10 cellular contexts compared by ENCODE assay signal in the genomic region with DNA sequence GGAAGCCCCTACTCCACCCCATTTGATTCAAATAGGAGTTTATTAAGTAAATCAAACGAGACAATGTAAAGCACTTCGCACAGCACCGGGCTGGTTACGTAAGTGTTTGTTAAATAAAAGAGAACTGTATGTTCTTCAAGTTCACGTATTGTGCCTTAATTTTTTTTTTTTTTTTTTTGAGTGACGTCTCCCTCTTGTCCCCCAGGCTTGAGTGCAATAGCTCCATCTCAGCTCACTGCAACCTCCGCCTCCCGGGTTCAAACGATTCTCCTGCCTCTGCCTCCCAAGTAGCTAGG. TPM values are rescaled to one million over a fixed set of nuclear protein-coding genes. Genes with fewer than 3 reads are reported as not detected.
DNase-seq lines count a peak whose midpoint lies in the region; ATAC-seq, FAIRE-seq and TF ChIP-seq lines count a peak whose summit lies in the region.
"Had no signal": no experiment of that assay in that cellular context is flagged by ENCODE, and none has a peak within 500 bp of the region (broad histone marks: within the 10 kb centered on the region; RNA-seq: fewer than 3 reads in every experiment).

No MANE protein-coding gene starts in this region.

- SMC1A ChIA-PET in GM12878 (lab: Charles Lee; ENCODE audit: uncharacterized antibody, unreplicated experiment): interaction anchor here (0.7 to 12.2 kb wide), 23 partner anchors 9 to 216 kb away, joined by 3 to 205 read pairs (median 7); a partner anchor contains a TSS

- H3K4me1 Mint-ChIP-seq in T-helper 2 cell treated with Interferon-gamma antibody and Interleukin-4, amounts not matched to agents 5 μg/mL and 100 μg/mL, for 36 hours (ENCODE audit: low read depth): peaks cover 9% of the 10 kb centered on the region

- TF ChIP-seq CTCF in GM12878 (IDR thresholded peaks at IDR 0.05 in 2 of 3, conservative IDR thresholded peaks at IDR 0.05 in 1 of 3; ENCODE audit: control insufficient read depth in 2 of 3, extremely low read depth in 1 of 3, insufficient read depth in 1 of 3, low read depth in 3 of 3, low read length in 3 of 3) (no peak), right lobe of liver (IDR thresholded peaks at IDR 0.05) (no peak), thoracic aorta (IDR thresholded peaks at IDR 0.05) (no peak)

- peak overlapping the region; percentile 98 for H3K4me2 ChIP-seq in GM12878 (ENCODE audit: control insufficient read depth, insufficient read depth)

- peak overlapping the region; percentile 85 for H3K4me3 Mint-ChIP-seq in T-helper 2 cell treated with Interferon-gamma antibody and Interleukin-4, amounts not matched to agents 5 μg/mL and 100 μg/mL, for 36 hours

- H4K20me1 ChIP-seq in GM12878 (ENCODE audit: control insufficient read depth, insufficient read depth): no peaks in the 10 kb centered on the region

- DNase-seq in T-helper 2 cell treated with Interferon-gamma antibody and Interleukin-4, amounts not matched to agents 5 μg/mL and 100 μg/mL, for 36 hours (ENCODE audit: low spot score): no peak
- DNase-seq in T-helper 2 cell (no peak), GM12878 (ENCODE audit: low read depth, low spot score) (no peak), right lobe of liver (no peak), thoracic aorta (ENCODE audit: low spot score) (no peak), NCI-H2107 (lab: John Stamatoyannopoulos, UW) (no peak)
- DNase-seq: stimulated activated naive CD4-positive, alpha-beta T cell had no signal

- CTCF ChIA-PET in GM12878 (lab: Yijun Ruan, JAX): interaction anchor here (0.7 to 12.1 kb wide), 18 partner anchors 12 to 243 kb away, joined by 3 to 230 read pairs (median 10); a partner anchor contains a TSS

- no peak for TF ChIP-seq EP300 in GM12878 (IDR thresholded peaks at IDR 0.05; ENCODE audit: borderline replicate concordance in 1 of 2, control insufficient read depth in 1 of 2, low read depth in 2 of 2, low read length in 2 of 2)

- intact Hi-C loops in GM12878 (cut with micrococcal nuclease; ENCODE audit: unreplicated experiment): loop anchor here (2.0 to 5.0 kb wide), 5 partner anchors 43 to 153 kb away; a partner anchor contains a TSS
- intact Hi-C loops in right lobe of liver (cut with DNase I): no loop called here

- in situ Hi-C loops in GM12878 (cut with MboI): no loop called here

- peak overlapping the region; percentile 89; the same call in 1 of the 2 replicates for H2AFZ ChIP-seq in GM12878 (ENCODE audit: control insufficient read depth, low read depth, low read length)

- no TSS peak for BruUV-seq in GM12878 (replicated peaks; lab: Mats Ljungman, UMichigan)

- TF ChIP-seq POLR2A in GM12878 (IDR thresholded peaks at IDR 0.05; ENCODE audit: low read depth, low read length) (no peak), right lobe of liver (IDR thresholded peaks at IDR 0.05) (no peak)

- H3K9ac ChIP-seq in GM12878 (ENCODE audit: control insufficient read depth, insufficient read depth, low read length): peak overlapping the region; percentile 98

- H3K27ac ChIP-seq in GM12878 (ENCODE audit: control insufficient read depth, insufficient read depth) (peak overlapping the region; percentile 97), right lobe of liver (peak overlapping the region; percentile 96 to 99 (median 97)), thoracic aorta (peak overlapping the region; percentile 97 to 100)

- H3K4me1 ChIP-seq in GM12878 (ENCODE audit: control insufficient read depth, insufficient read depth, low read length) (peaks cover 10% of the 10 kb centered on the region), right lobe of liver (peaks cover 0 to 4% (median 0%) of the 10 kb centered on the region in 4 donors), thoracic aorta (ENCODE audit: control insufficient read depth in 1 of 2, low read depth in 2 of 2) (peaks cover 2 to 30% of the 10 kb centered on the region in 2 donors)

- no peaks in the 10 kb centered on the region for H3K36me3 ChIP-seq in GM12878 (ENCODE audit: control insufficient read depth in 2 of 2, insufficient read depth in 2 of 2, low read length in 1 of 2)
- no peaks in the 10 kb centered on the region for H3K36me3 ChIP-seq in right lobe of liver
- no peaks in the 10 kb centered on the region for H3K36me3 ChIP-seq in thoracic aorta

- POLR2A ChIA-PET in GM12878 (lab: Charles Lee): interaction anchor here (0.6 to 4.5 kb wide), 13 partner anchors 9 to 126 kb away, joined by 3 to 42 read pairs (median 7); no protein-coding TSS in a partner anchor

- no peak for TF ChIP-seq RAD21 in GM12878 (IDR thresholded peaks at IDR 0.05; ENCODE audit: insufficient read depth, low read depth, low read length)

- ATAC-seq in GM12878 (no peak), right lobe of liver (no peak), thoracic aorta (ENCODE audit: insufficient number of reproducible peaks, low FRiP score, low read depth) (no peak), HG02759 (IDR thresholded peaks at IDR 0.05; ENCODE audit: unreplicated experiment) (no peak), GM21619 (IDR thresholded peaks at IDR 0.05; ENCODE audit: unreplicated experiment) (no peak)

- H3K4me3 ChIP-seq in GM12878 (peak overlapping the region; percentile 87), right lobe of liver (peak overlapping the region in 2 of 3 donors; percentile 65 to 82), thoracic aorta (peak overlapping the region; percentile 90)

- peaks cover 37% of the 10 kb centered on the region for H3K27me3 Mint-ChIP-seq in T-helper 2 cell treated with Interferon-gamma antibody and Interleukin-4, amounts not matched to agents 5 μg/mL and 100 μg/mL, for 36 hours (ENCODE audit: low read depth)

- H3K9me3 ChIP-seq in GM12878 (replicated peaks; ENCODE audit: control insufficient read depth, insufficient read depth, low read length) (no peaks in the 10 kb centered on the region), right lobe of liver (no peaks in the 10 kb centered on the region), thoracic aorta (no peaks in the 10 kb centered on the region)

- H3K27ac Mint-ChIP-seq in T-helper 2 cell treated with Interferon-gamma antibody and Interleukin-4, amounts not matched to agents 5 μg/mL and 100 μg/mL, for 36 hours: no peak overlapping the region

- RAD21 ChIA-PET in GM12878 (lab: Charles Lee; ENCODE audit: unreplicated experiment): interaction anchor here (0.6 to 11.1 kb wide), 21 partner anchors 11 to 151 kb away, joined by 3 to 272 read pairs (median 12); a partner anchor contains a TSS

- FAIRE-seq in GM12878 (lab: Jason Lieb, UNC): no peak
- FAIRE-seq: A204.1 had no signal

- whole genome bisulfite sequencing in GM12878 (ENCODE audit: insufficient coverage, insufficient replicate concordance, low lambda C conversion rate, missing lambda C conversion rate): 88% methylated on average over 8 of the region's 9 CpGs
- 34% methylated on average over 6 of the region's 9 CpGs for WGBS in right lobe of liver (ENCODE audit: insufficient coverage, low coverage, low lambda C conversion rate, missing lambda C conversion rate)

- H3K36me3 Mint-ChIP-seq in T-helper 2 cell treated with Interferon-gamma antibody and Interleukin-4, amounts not matched to agents 5 μg/mL and 100 μg/mL, for 36 hours (ENCODE audit: low read depth): no peaks in the 10 kb centered on the region

- peaks cover 37% of the 10 kb centered on the region for H3K79me2 ChIP-seq in GM12878 (ENCODE audit: control insufficient read depth, insufficient read depth, low read length)

- no peaks in the 10 kb centered on the region for H3K27me3 ChIP-seq in GM12878 (replicated peaks in 1 of 2; ENCODE audit: control insufficient read depth in 2 of 2, insufficient read depth in 2 of 2, low read length in 1 of 2)
- H3K27me3 ChIP-seq in right lobe of liver: no peaks in the 10 kb centered on the region
- no peaks in the 10 kb centered on the region for H3K27me3 ChIP-seq in thoracic aorta (replicated peaks; ENCODE audit: insufficient read depth)

- H3K9me3 Mint-ChIP-seq in T-helper 2 cell treated with Interferon-gamma antibody and Interleukin-4, amounts not matched to agents 5 μg/mL and 100 μg/mL, for 36 hours: no peaks in the 10 kb centered on the region

RNA-seq across cellular contexts. Expression of a gene that starts 1.3 kb away (rescaled TPM):
- 25.3 and 27.0 TPM in 2 replicates for total RNA-seq in GM12878 (2013; cell fraction: nucleolus; rRNA removed)
- total RNA-seq in GM12878 (2014; rRNA removed) (2.9 and 4.0 TPM in 2 replicates), GM12878 (2014; rRNA removed; fragmentation: Illumina TruSeq; extraction: Trizol) (2.5 and 3.0 TPM in 2 replicates), GM12878 (2021) (5.1 and 6.8 TPM in 2 replicates), right lobe of liver (10 to 100 TPM; 10.6 to 19.7 (median 15.3) TPM), thoracic aorta (100 to 1,000 TPM; 135 to 243 TPM)
- 2.6 TPM for polyA plus RNA-seq in GM12878 (2011; ENCODE audit: low read depth)
- polyA plus RNA-seq in GM12878 (2011; rRNA removed) (12.6 and 18.5 TPM in 2 replicates), GM12878 (2014; fragmentation: Illumina TruSeq; extraction: Trizol) (10.0 and 10.2 TPM in 2 replicates), GM12878 (2014; fragmentation: Nextera tagmentation; extraction: Ambion mirVana) (1 to 10 TPM; 3.8 to 4.0 TPM), GM12878 (2014; rRNA removed) (4.7 and 5.0 TPM in 2 replicates), GM12878 (2016; fragmentation: Nextera tagmentation; extraction: Ambion mirVana) (1 to 10 TPM; 7.6 to 8.4 TPM)
- 12.8 and 16.6 TPM in 2 replicates for polyA plus RNA-seq in GM12878 (2011; cell fraction: cytosol; rRNA removed)
- 16.1 and 19.8 TPM in 2 replicates for polyA plus RNA-seq in GM12878 (2011; cell fraction: nucleus; rRNA removed)
- polyA plus RNA-seq in GM12878 (2012): 4.3 and 5.2 TPM in 2 replicates
- polyA minus RNA-seq in GM12878 (2011; rRNA and poly(A)+ RNA removed): 23.5 and 26.9 TPM in 2 replicates
- polyA minus RNA-seq in GM12878 (2011; cell fraction: cytosol; rRNA and poly(A)+ RNA removed): 7.8 and 9.9 TPM in 2 replicates
- 33.4 and 61.2 TPM in 2 replicates for polyA minus RNA-seq in GM12878 (2011; cell fraction: nucleus; rRNA and poly(A)+ RNA removed)

Comparison
In these comparisons a context has a peak if more than half of its experiments do, and no peak if none do; other contexts are left out.
1. RNA of a gene that starts 1.3 kb away (total RNA-seq): 135 to 243 TPM in thoracic aorta; 10.6 to 19.7 TPM in right lobe of liver and 2.5 to 27.0 TPM in GM12878; every median in the first group is over 4 times any median in the second.
2. Peak in every context shown above with its lines, with median percentiles within 50 percentile points of each other: H3K27ac ChIP-seq and H3K4me3 ChIP-seq.